ENCODE assay signal across 8 cellular contexts in the genomic region with DNA sequence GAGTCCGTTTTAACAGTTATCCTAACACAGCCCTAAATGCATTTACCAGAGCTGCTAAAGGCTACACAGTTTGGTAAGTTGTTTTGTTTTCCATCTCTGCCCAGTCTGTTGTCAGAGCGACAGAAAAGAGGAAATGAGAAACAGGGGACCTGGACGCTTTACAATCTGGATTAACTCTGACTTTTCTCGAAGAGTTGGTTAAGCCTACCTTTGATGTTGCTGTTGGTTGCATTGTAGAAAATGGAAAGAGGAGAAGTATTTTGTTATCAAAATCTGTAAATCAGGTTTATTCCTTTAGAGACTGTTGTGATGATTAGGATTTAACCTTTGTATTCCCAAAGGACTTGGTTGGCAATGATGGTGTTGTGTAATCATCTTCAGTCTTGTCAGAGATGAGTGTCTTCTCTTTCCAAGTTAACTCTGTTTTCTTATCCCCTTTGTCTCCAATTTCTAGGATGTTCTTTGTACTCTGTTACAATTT. TPM values are rescaled to one million over a fixed set of nuclear protein-coding genes. Genes with fewer than 3 reads are reported as not detected.
DNase-seq lines count a peak whose midpoint lies in the region; ATAC-seq and TF ChIP-seq lines count a peak whose summit lies in the region.

No MANE protein-coding gene starts in this region.

- TF ChIP-seq CTCF in stomach (IDR thresholded peaks at IDR 0.05): no peak

- intact Hi-C loops in stomach (cut with DNase I; ENCODE audit: low total_unique reads): no loop called here

- H3K27ac ChIP-seq in angular gyrus (ENCODE audit: low read depth, low read length) (peak overlapping the region; percentile 91), iPS-18a (ENCODE audit: low read length) (no peak overlapping the region), stomach (peak overlapping the region in 4 of 5 donors; percentile 77 to 89 (median 84))

- H3K27me3 ChIP-seq in iPS-18a (ENCODE audit: control insufficient read depth, insufficient read depth, low read length) (no peaks in the 10 kb centered on the region), stomach (no peaks in the 10 kb centered on the region)

- peaks cover 13% of the 10 kb centered on the region for H3K4me1 ChIP-seq in iPS-18a (ENCODE audit: control insufficient read depth, low read depth, low read length)
- peaks cover 8 to 32% (median 20%) of the 10 kb centered on the region in 4 donors for H3K4me1 ChIP-seq in stomach

- DNase-seq in NCI-H2171 treated with DMSO at 0.1 percent for 48 hours (lab: John Stamatoyannopoulos, UW) (peak; percentile 47), NCI-H2171 (lab: John Stamatoyannopoulos, UW) (no peak), MV-4-11 (lab: John Stamatoyannopoulos, UW) (peak; percentile 77), stomach (no peak), T-helper 9 cell (no peak)

- TF ChIP-seq EP300 in stomach (IDR thresholded peaks at IDR 0.05): no peak

- H3K9me3 ChIP-seq in iPS-18a (ENCODE audit: control insufficient read depth, low read depth, low read length): no peaks in the 10 kb centered on the region
- no peaks in the 10 kb centered on the region for H3K9me3 ChIP-seq in stomach

- H3K36me3 ChIP-seq in iPS-18a (ENCODE audit: control insufficient read depth, low read depth, low read length) (no peaks in the 10 kb centered on the region), stomach (no peaks in the 10 kb centered on the region)

- peak; percentile 43 for ATAC-seq in GM21737 (IDR thresholded peaks at IDR 0.05; ENCODE audit: unreplicated experiment)

- no peak for TF ChIP-seq POLR2A in stomach (IDR thresholded peaks at IDR 0.05)

- H3K4me3 ChIP-seq in iPS-18a (ENCODE audit: low read length): peak overlapping the region; percentile 77
- peak overlapping the region; percentile 63 to 91 (median 72) for H3K4me3 ChIP-seq in stomach

- H3K9ac ChIP-seq in iPS-18a (ENCODE audit: low read length): peak overlapping the region; percentile 65

- 5 to 36% (median 26%) methylated on average over 4 of the region's 4 CpGs for WGBS in stomach, 5 donors

RNA-seq across cellular contexts. Expression of a gene that starts 0.5 kb away (rescaled TPM):
- not detected for total RNA-seq in stomach
- under 1 TPM in 1 of 3 donors, not detected in 2; 0.05 TPM for polyA plus RNA-seq in stomach

RNA-seq across cellular contexts. Expression of a gene that starts 1.0 kb away (rescaled TPM):
- 10 to 100 TPM in 1 of 5 donors, 1 to 10 TPM in 4; 2.2 to 52.5 (median 2.6) TPM for total RNA-seq in stomach
- polyA plus RNA-seq in stomach: 1 to 10 TPM; 1.1 to 1.8 (median 1.3) TPM

Comparison
In these comparisons a context has a peak if more than half of its experiments do, and no peak if none do; other contexts are left out.
1. DNase-seq: peak in NCI-H2171 treated with DMSO at 0.1 percent for 48 hours (single experiment) and MV-4-11 (single experiment); none in NCI-H2171 (single experiment), stomach (single experiment) and T-helper 9 cell (single experiment).